In genomic region chr21:30186242-30186641, GRCh38 we compare ENCODE assay signal across 27 cellular contexts. TPM values are rescaled to one million over a fixed set of nuclear protein-coding genes. Genes with fewer than 3 reads are reported as not detected.
A peak's percentile ranks its signal among the peaks of the same experiment; 100 is the strongest.
DNase-seq lines count a peak whose midpoint lies in the region; ATAC-seq and TF ChIP-seq lines count a peak whose summit lies in the region.
"Had no signal": no experiment of that assay in that cellular context is flagged by ENCODE, and none has a peak within 500 bp of the region (broad histone marks: within the 10 kb centered on the region; RNA-seq: fewer than 3 reads in every experiment).

No MANE protein-coding gene starts in this region.

- H3K9me3 ChIP-seq in colonic mucosa, result no peaks in the 10 kb centered on the region
- no peaks in the 10 kb centered on the region for H3K9me3 ChIP-seq in transverse colon
- H3K9me3 ChIP-seq: BE2C, BLaER1 had no signal

- no peaks in the 10 kb centered on the region for H3K36me3 Mint-ChIP-seq in activated CD8-positive, alpha-beta T cell treated with anti-CD3 and anti-CD28 coated beads, Interleukin-2, amount 10 ng/mL, durations not matched to agents 7 days and 5 days (ENCODE audit: low read depth)
- H3K36me3 Mint-ChIP-seq: CD14-positive monocyte; CD4-positive, alpha-beta memory T cell; CD4-positive, CD25-positive, alpha-beta regulatory T cell; CD8-positive, alpha-beta memory T cell had no signal

- H3K27ac ChIP-seq in colonic mucosa (peak overlapping the region; percentile 22), transverse colon (peak overlapping the region in 1 of 4 donors; percentile 7)
- H3K27ac ChIP-seq: BLaER1 had no signal

- no peak overlapping the region for H3K9ac ChIP-seq in colonic mucosa (ENCODE audit: low read depth in 2 of 2, low read length in 2 of 2)
- H3K9ac ChIP-seq: BLaER1 had no signal

- CTCF ChIA-PET in activated CD8-positive, alpha-beta T cell treated with anti-CD3 and anti-CD28 coated beads, Interleukin-2, amount 10 ng/mL, durations not matched to agents 7 days and 5 days (lab: Charles Lee), result no interaction called here

- POLR2A ChIA-PET in activated CD8-positive, alpha-beta T cell treated with anti-CD3 and anti-CD28 coated beads, Interleukin-2, amount 10 ng/mL, durations not matched to agents 7 days and 5 days (lab: Charles Lee), result no interaction called here

- no peak overlapping the region for H3K27ac Mint-ChIP-seq in activated CD8-positive, alpha-beta T cell treated with anti-CD3 and anti-CD28 coated beads, Interleukin-2, amount 10 ng/mL, durations not matched to agents 7 days and 5 days
- H3K27ac Mint-ChIP-seq: CD14-positive monocyte; CD4-positive, alpha-beta memory T cell; CD4-positive, CD25-positive, alpha-beta regulatory T cell; CD8-positive, alpha-beta memory T cell had no signal

- H3K36me3 ChIP-seq in colonic mucosa (no peaks in the 10 kb centered on the region), transverse colon (no peaks in the 10 kb centered on the region)
- H3K36me3 ChIP-seq: BE2C, BLaER1 had no signal

- ATAC-seq in left colon, result peak; percentile 90
- no peak for ATAC-seq in activated CD8-positive, alpha-beta T cell treated with anti-CD3 and anti-CD28 coated beads, Interleukin-2, amount 10 ng/mL, durations not matched to agents 7 days and 5 days
- ATAC-seq: GM12878 had no signal

- TF ChIP-seq EP300 in transverse colon (IDR thresholded peaks at IDR 0.05; ENCODE audit: low read depth), result no peak

- no peak for TF ChIP-seq POLR2A in transverse colon (IDR thresholded peaks at IDR 0.05)

- H3K4me1 ChIP-seq in colonic mucosa (no peaks in the 10 kb centered on the region), transverse colon (peaks cover 0 to 9% (median 2%) of the 10 kb centered on the region in 4 donors)
- H3K4me1 ChIP-seq: BE2C, BLaER1 had no signal

- H3K4me3 Mint-ChIP-seq in activated CD8-positive, alpha-beta T cell treated with anti-CD3 and anti-CD28 coated beads, Interleukin-2, amount 10 ng/mL, durations not matched to agents 7 days and 5 days, result no peak overlapping the region
- H3K4me3 Mint-ChIP-seq: CD14-positive monocyte; CD4-positive, alpha-beta memory T cell; CD8-positive, alpha-beta memory T cell had no signal

- no peaks in the 10 kb centered on the region for H3K27me3 Mint-ChIP-seq in activated CD8-positive, alpha-beta T cell treated with anti-CD3 and anti-CD28 coated beads, Interleukin-2, amount 10 ng/mL, durations not matched to agents 7 days and 5 days (ENCODE audit: low read depth)
- H3K27me3 Mint-ChIP-seq: CD4-positive, alpha-beta memory T cell; CD4-positive, CD25-positive, alpha-beta regulatory T cell; CD8-positive, alpha-beta memory T cell had no signal

- TF ChIP-seq CTCF in colonic mucosa (IDR thresholded peaks at IDR 0.05) (no peak), transverse colon (IDR thresholded peaks at IDR 0.05) (no peak)

- in situ Hi-C loops in transverse colon (cut with MboI; ENCODE audit: low pct_ligation_motif_present in 1 of 4, low pct_unique_long_range_greater_than_20kb in 1 of 4, low sequenced_read_pairs in 3 of 4), result no loop called here

- no peaks in the 10 kb centered on the region for H3K9me3 Mint-ChIP-seq in activated CD8-positive, alpha-beta T cell treated with anti-CD3 and anti-CD28 coated beads, Interleukin-2, amount 10 ng/mL, durations not matched to agents 7 days and 5 days (ENCODE audit: insufficient read depth)
- H3K9me3 Mint-ChIP-seq: CD4-positive, alpha-beta memory T cell had no signal

- WGBS in transverse colon (ENCODE audit: low coverage in 1 of 2), 2 donors, result 61% methylated on average over 2 of the region's 2 CpGs

- no peaks in the 10 kb centered on the region for H3K4me1 Mint-ChIP-seq in activated CD8-positive, alpha-beta T cell treated with anti-CD3 and anti-CD28 coated beads, Interleukin-2, amount 10 ng/mL, durations not matched to agents 7 days and 5 days (ENCODE audit: low read depth)
- H3K4me1 Mint-ChIP-seq: CD14-positive monocyte; CD4-positive, alpha-beta memory T cell; CD4-positive, CD25-positive, alpha-beta regulatory T cell; CD8-positive, alpha-beta memory T cell had no signal

- peak; percentile 36 for DNase-seq in colonic mucosa
- DNase-seq in left colon, result peak in 1 of 2 donors; percentile 19
- DNase-seq in transverse colon, result peak; percentile 19
- DNase-seq in activated CD8-positive, alpha-beta T cell treated with anti-CD3 and anti-CD28 coated beads, Interleukin-2, amount 10 ng/mL, durations not matched to agents 7 days and 5 days, result no peak
- DNase-seq in cerebellum (ENCODE audit: low spot score), result no peak
- DNase-seq in T-helper 1 cell, result no peak
- DNase-seq: 8988T; ACHN; BE2C; C1 segment of cervical spinal cord; CD4-positive, alpha-beta memory T cell; CD4-positive, CD25-positive, alpha-beta regulatory T cell; CD8-positive, alpha-beta memory T cell; COR-L47; DMS 273 treated with DMSO at 0.1 percent for 48 hours; DMS153; DMS53; DMS79; DND-41; EL; GDM1 had no signal

- H3K4me3 ChIP-seq in colonic mucosa (no peak overlapping the region), transverse colon (no peak overlapping the region)
- H3K4me3 ChIP-seq: BLaER1, GM12878 had no signal

- intact Hi-C loops in colonic mucosa (cut with DNase I) (no loop called here), left colon (cut with DNase I, micrococcal nuclease) (no loop called here), transverse colon (cut with DNase I; ENCODE audit: low total_unique reads) (no loop called here)

- H3K27me3 ChIP-seq in colonic mucosa (no peaks in the 10 kb centered on the region), transverse colon (no peaks in the 10 kb centered on the region)
- H3K27me3 ChIP-seq: BE2C, BLaER1 had no signal

RNA-seq across cellular contexts. Expression of gene CLDN17, which starts 19.6 kb away (rescaled TPM):
- total RNA-seq in colonic mucosa, result not detected
- total RNA-seq in left colon, result not detected
- 1 to 10 TPM in 1 of 4 donors, not detected in 3; 3.0 TPM for total RNA-seq in transverse colon
- total RNA-seq in activated CD8-positive, alpha-beta T cell treated with anti-CD3 and anti-CD28 coated beads, Interleukin-2, amount 10 ng/mL, durations not matched to agents 7 days and 5 days, result not detected
- total RNA-seq in cerebellum, result not detected
- total RNA-seq: A673; CD4-positive, alpha-beta memory T cell; CD4-positive, CD25-positive, alpha-beta regulatory T cell; CD8-positive, alpha-beta memory T cell; Daoy; G401; GM12878 had no signal

RNA-seq across cellular contexts. Expression of gene CLDN8, which starts 29.7 kb away (rescaled TPM):
- total RNA-seq in colonic mucosa (10 to 100 TPM; 21.3 to 32.6 TPM), left colon (10 to 100 TPM; 65.7 to 89.0 TPM), transverse colon (100 to 1,000 TPM in 1 of 4 donors, 10 to 100 TPM in 3; 13.5 to 107 (median 33.2) TPM), cerebellum (not detected)
- total RNA-seq in activated CD8-positive, alpha-beta T cell treated with anti-CD3 and anti-CD28 coated beads, Interleukin-2, amount 10 ng/mL, durations not matched to agents 7 days and 5 days, result not detected
- total RNA-seq: A673; CD4-positive, alpha-beta memory T cell; CD4-positive, CD25-positive, alpha-beta regulatory T cell; CD8-positive, alpha-beta memory T cell; Daoy; G401; GM12878 had no signal

Comparison
In these comparisons a context has a peak if more than half of its experiments do, and no peak if none do; other contexts are left out.
1. DNase-seq: peak in colonic mucosa (single experiment) and transverse colon (single experiment); none in activated CD8-positive, alpha-beta T cell treated with anti-CD3 and anti-CD28 coated beads, Interleukin-2, amount 10 ng/mL, durations not matched to agents 7 days and 5 days (single experiment), cerebellum (single experiment) and T-helper 1 cell (0 of 5).
2. RNA of gene CLDN8, which starts 29.7 kb away (total RNA-seq): 65.7 to 89.0 TPM in left colon, 13.5 to 107 TPM in transverse colon and 21.3 to 32.6 TPM in colonic mucosa; not detected in cerebellum (single experiment) and not detected in activated CD8-positive, alpha-beta T cell treated with anti-CD3 and anti-CD28 coated beads, Interleukin-2, amount 10 ng/mL, durations not matched to agents 7 days and 5 days; every median in the first group is over 10 times any median in the second.